Comparison of ENCODE assay signal across 8 cellular contexts in the genomic region with DNA sequence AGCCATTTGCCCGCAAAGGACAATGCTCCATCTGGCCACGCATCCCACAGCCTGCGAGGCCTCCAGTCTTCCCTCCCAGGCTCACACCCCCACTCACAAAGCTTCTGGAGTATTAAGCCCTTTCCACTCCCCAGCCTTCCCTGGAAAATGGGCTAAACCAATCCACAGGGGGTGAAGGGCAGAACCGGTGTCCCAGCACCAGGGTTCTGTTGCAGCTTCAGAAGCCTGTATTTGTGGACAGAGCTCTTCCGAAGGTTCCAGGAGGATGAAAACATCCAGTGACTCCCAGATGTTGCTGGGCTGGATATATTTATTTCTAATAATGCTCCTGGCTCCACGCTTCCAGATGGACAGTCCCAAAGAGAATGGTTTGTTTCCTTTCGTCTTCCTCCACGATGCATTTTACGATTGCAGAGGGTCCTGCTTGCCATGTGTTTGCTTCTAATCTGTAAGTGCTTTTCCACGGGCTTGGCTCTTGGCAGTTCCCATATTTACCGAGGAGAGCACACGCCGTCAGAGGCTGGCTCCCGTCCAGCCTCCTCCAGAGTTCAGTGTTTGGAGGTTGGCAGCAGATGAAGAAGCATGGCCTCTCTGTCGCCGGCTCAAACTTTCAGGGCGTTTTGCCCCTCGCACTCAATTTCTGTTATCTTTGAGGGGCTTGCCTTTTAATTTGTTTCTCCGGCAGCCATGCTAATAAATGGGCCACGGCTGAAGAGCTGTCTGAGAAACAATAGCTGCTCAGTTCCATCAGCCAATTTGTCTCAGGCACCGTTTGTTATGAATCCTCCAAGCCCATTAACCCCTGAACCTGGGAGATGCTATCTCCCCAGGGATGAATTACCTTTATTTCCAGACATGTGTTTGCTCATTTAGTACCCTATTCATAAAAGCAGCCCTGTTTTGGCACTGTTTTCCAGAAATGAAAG.
DNase-seq lines count a peak whose midpoint lies in the region; ATAC-seq and TF ChIP-seq lines count a peak whose summit lies in the region.

No MANE protein-coding gene starts in this region.

- no peak overlapping the region for H3K56ac ChIP-seq in mesendoderm (ENCODE audit: low read length)

- no peak overlapping the region for H2BK15ac ChIP-seq in mesendoderm (replicated peaks; ENCODE audit: low read depth)

- TF ChIP-seq CTCF in RWPE2 (IDR thresholded peaks at IDR 0.05; ENCODE audit: poor library complexity, severe bottlenecking) (no peak), gastroesophageal sphincter (IDR thresholded peaks at IDR 0.05) (no peak)

- TF ChIP-seq POLR2A in gastroesophageal sphincter (IDR thresholded peaks at IDR 0.05): no peak

- peak; percentile 29; the same call in 1 of the 3 replicates for ATAC-seq in RWPE2 (ENCODE audit: low read depth)
- peak; percentile 64 for ATAC-seq in gastroesophageal sphincter
- peak; percentile 86 for ATAC-seq in sciatic nerve
- no peak for ATAC-seq in activated CD8-positive, alpha-beta T cell treated with anti-CD3 and anti-CD28 coated beads, Interleukin-2, amount 10 ng/mL, durations not matched to agents 7 days and 5 days
- ATAC-seq in HG03196 (IDR thresholded peaks at IDR 0.05; ENCODE audit: unreplicated experiment): no peak
- no peak for ATAC-seq in stimulated activated memory B cell treated with anti-CD40 and anti-IgM and Interleukin-4, amounts not matched to agents 10 μg/mL and 1 μg/mL and 100 μg/mL, for 72 hours

- H3K79me2 ChIP-seq in mesendoderm (ENCODE audit: control insufficient read depth, insufficient read depth, low read length): no peaks in the 10 kb centered on the region

- H4K5ac ChIP-seq in mesendoderm (ENCODE audit: low read length): no peak overlapping the region

- DNase-seq in HCEC 1CT (peak; percentile 74), RWPE2 (ENCODE audit: low spot score) (no peak), sciatic nerve (ENCODE audit: low spot score) (peak; percentile 81), mesendoderm (no peak)
- DNase-seq in activated CD8-positive, alpha-beta T cell treated with anti-CD3 and anti-CD28 coated beads, Interleukin-2, amount 10 ng/mL, durations not matched to agents 7 days and 5 days: no peak

- H3K4me1 ChIP-seq in RWPE2 (ENCODE audit: insufficient read depth, poor library complexity, severe bottlenecking) (no peaks in the 10 kb centered on the region), gastroesophageal sphincter (peaks cover 0 to 45% (median 9%) of the 10 kb centered on the region in 3 donors), mesendoderm (ENCODE audit: control insufficient read depth, low read depth, low read length) (no peaks in the 10 kb centered on the region)

- no peak overlapping the region for H4K8ac ChIP-seq in mesendoderm (ENCODE audit: low read depth, low read length)

- 0 to 4% methylated on average over 9 to 15 of the region's 21 CpGs for WGBS in gastroesophageal sphincter (ENCODE audit: low coverage in 1 of 2), 2 donors
- no CpG with 5 or more reads among the region's 21 CpGs for WGBS in mesendoderm (ENCODE audit: extremely low coverage, insufficient coverage, low lambda C conversion rate)

- H3K79me1 ChIP-seq in mesendoderm (ENCODE audit: low read length): no peaks in the 10 kb centered on the region

- POLR2A ChIA-PET in activated CD8-positive, alpha-beta T cell treated with anti-CD3 and anti-CD28 coated beads, Interleukin-2, amount 10 ng/mL, durations not matched to agents 7 days and 5 days (lab: Charles Lee): no interaction called here

- H3K36me3 Mint-ChIP-seq in activated CD8-positive, alpha-beta T cell treated with anti-CD3 and anti-CD28 coated beads, Interleukin-2, amount 10 ng/mL, durations not matched to agents 7 days and 5 days (ENCODE audit: low read depth): peaks cover 2% of the 10 kb centered on the region
- peaks cover 11% of the 10 kb centered on the region for H3K36me3 Mint-ChIP-seq in stimulated activated memory B cell treated with anti-CD40 and anti-IgM and Interleukin-4, amounts not matched to agents 10 μg/mL and 1 μg/mL and 100 μg/mL, for 72 hours

- H2AK5ac ChIP-seq in mesendoderm (ENCODE audit: low read length): no peak overlapping the region

- no peak overlapping the region for H3K18ac ChIP-seq in mesendoderm (ENCODE audit: low read length)

- H3K9me3 ChIP-seq in RWPE2 (ENCODE audit: severe bottlenecking): no peaks in the 10 kb centered on the region
- no peaks in the 10 kb centered on the region for H3K9me3 ChIP-seq in gastroesophageal sphincter

- H3K27ac ChIP-seq in RWPE2 (ENCODE audit: poor library complexity, severe bottlenecking): no peak overlapping the region
- peak overlapping the region; percentile 39 to 78 (median 68) for H3K27ac ChIP-seq in gastroesophageal sphincter
- no peak overlapping the region for H3K27ac ChIP-seq in mesendoderm (ENCODE audit: low read depth, low read length)

- no peak overlapping the region for H2BK5ac ChIP-seq in mesendoderm (ENCODE audit: low read length)

- H2BK120ac ChIP-seq in mesendoderm (ENCODE audit: low read depth, low read length): no peak overlapping the region

- H3K9ac ChIP-seq in mesendoderm (ENCODE audit: low read length): no peak overlapping the region

- H3K4me1 Mint-ChIP-seq in activated CD8-positive, alpha-beta T cell treated with anti-CD3 and anti-CD28 coated beads, Interleukin-2, amount 10 ng/mL, durations not matched to agents 7 days and 5 days (ENCODE audit: low read depth): no peaks in the 10 kb centered on the region
- H3K4me1 Mint-ChIP-seq in stimulated activated memory B cell treated with anti-CD40 and anti-IgM and Interleukin-4, amounts not matched to agents 10 μg/mL and 1 μg/mL and 100 μg/mL, for 72 hours: peaks cover 12% of the 10 kb centered on the region

- no peaks in the 10 kb centered on the region for H3K27me3 ChIP-seq in RWPE2 (ENCODE audit: insufficient read depth, poor library complexity, severe bottlenecking)
- no peaks in the 10 kb centered on the region for H3K27me3 ChIP-seq in gastroesophageal sphincter
- H3K27me3 ChIP-seq in mesendoderm (ENCODE audit: insufficient read depth, low read length, poor library complexity): no peaks in the 10 kb centered on the region

- no peak for TF ChIP-seq EP300 in gastroesophageal sphincter (IDR thresholded peaks at IDR 0.05)

- no peak overlapping the region for H3K27ac Mint-ChIP-seq in activated CD8-positive, alpha-beta T cell treated with anti-CD3 and anti-CD28 coated beads, Interleukin-2, amount 10 ng/mL, durations not matched to agents 7 days and 5 days
- H3K27ac Mint-ChIP-seq in stimulated activated memory B cell treated with anti-CD40 and anti-IgM and Interleukin-4, amounts not matched to agents 10 μg/mL and 1 μg/mL and 100 μg/mL, for 72 hours: no peak overlapping the region

- intact Hi-C loops in sciatic nerve (cut with DNase I): no loop called here

- CTCF ChIA-PET in activated CD8-positive, alpha-beta T cell treated with anti-CD3 and anti-CD28 coated beads, Interleukin-2, amount 10 ng/mL, durations not matched to agents 7 days and 5 days (lab: Charles Lee): no interaction called here

- H3K23ac ChIP-seq in mesendoderm (ENCODE audit: low read length): no peak overlapping the region

- no peak overlapping the region for H3K4me3 Mint-ChIP-seq in activated CD8-positive, alpha-beta T cell treated with anti-CD3 and anti-CD28 coated beads, Interleukin-2, amount 10 ng/mL, durations not matched to agents 7 days and 5 days
- no peak overlapping the region for H3K4me3 Mint-ChIP-seq in stimulated activated memory B cell treated with anti-CD40 and anti-IgM and Interleukin-4, amounts not matched to agents 10 μg/mL and 1 μg/mL and 100 μg/mL, for 72 hours

- H3K4me3 ChIP-seq in RWPE2 (ENCODE audit: severe bottlenecking) (no peak overlapping the region), gastroesophageal sphincter (peak overlapping the region; percentile 31 to 42), mesendoderm (ENCODE audit: low read length) (no peak overlapping the region)

- no peaks in the 10 kb centered on the region for H3K9me3 Mint-ChIP-seq in activated CD8-positive, alpha-beta T cell treated with anti-CD3 and anti-CD28 coated beads, Interleukin-2, amount 10 ng/mL, durations not matched to agents 7 days and 5 days (ENCODE audit: insufficient read depth)
- H3K9me3 Mint-ChIP-seq in stimulated activated memory B cell treated with anti-CD40 and anti-IgM and Interleukin-4, amounts not matched to agents 10 μg/mL and 1 μg/mL and 100 μg/mL, for 72 hours: peaks cover 3% of the 10 kb centered on the region

- H3K4me2 ChIP-seq in mesendoderm (ENCODE audit: low read length): no peak overlapping the region

- H3K36me3 ChIP-seq in RWPE2 (ENCODE audit: low read depth) (no peaks in the 10 kb centered on the region), gastroesophageal sphincter (no peaks in the 10 kb centered on the region), mesendoderm (ENCODE audit: control insufficient read depth, insufficient read depth, low read length) (no peaks in the 10 kb centered on the region)

- H3K27me3 Mint-ChIP-seq in activated CD8-positive, alpha-beta T cell treated with anti-CD3 and anti-CD28 coated beads, Interleukin-2, amount 10 ng/mL, durations not matched to agents 7 days and 5 days (ENCODE audit: low read depth): no peaks in the 10 kb centered on the region
- peaks cover 25% of the 10 kb centered on the region for H3K27me3 Mint-ChIP-seq in stimulated activated memory B cell treated with anti-CD40 and anti-IgM and Interleukin-4, amounts not matched to agents 10 μg/mL and 1 μg/mL and 100 μg/mL, for 72 hours

- no peak overlapping the region for H3K4ac ChIP-seq in mesendoderm (ENCODE audit: low read depth, low read length)

Comparison
In these comparisons a context has a peak if more than half of its experiments do, and no peak if none do; other contexts are left out.
1. DNase-seq: peak in HCEC 1CT (single experiment) and sciatic nerve (single experiment); none in RWPE2 (single experiment), activated CD8-positive, alpha-beta T cell treated with anti-CD3 and anti-CD28 coated beads, Interleukin-2, amount 10 ng/mL, durations not matched to agents 7 days and 5 days (single experiment) and mesendoderm (single experiment).
2. ATAC-seq: peak in RWPE2 (single experiment), gastroesophageal sphincter (single experiment) and sciatic nerve (single experiment); none in activated CD8-positive, alpha-beta T cell treated with anti-CD3 and anti-CD28 coated beads, Interleukin-2, amount 10 ng/mL, durations not matched to agents 7 days and 5 days (single experiment), HG03196 (single experiment) and stimulated activated memory B cell treated with anti-CD40 and anti-IgM and Interleukin-4, amounts not matched to agents 10 μg/mL and 1 μg/mL and 100 μg/mL, for 72 hours (single experiment).
3. H3K27ac ChIP-seq: peak in gastroesophageal sphincter (4 of 4); none in RWPE2 (single experiment) and mesendoderm (single experiment).
4. H3K4me3 ChIP-seq: peak in gastroesophageal sphincter (2 of 2); none in RWPE2 (single experiment) and mesendoderm (single experiment).